In the genomic region with DNA sequence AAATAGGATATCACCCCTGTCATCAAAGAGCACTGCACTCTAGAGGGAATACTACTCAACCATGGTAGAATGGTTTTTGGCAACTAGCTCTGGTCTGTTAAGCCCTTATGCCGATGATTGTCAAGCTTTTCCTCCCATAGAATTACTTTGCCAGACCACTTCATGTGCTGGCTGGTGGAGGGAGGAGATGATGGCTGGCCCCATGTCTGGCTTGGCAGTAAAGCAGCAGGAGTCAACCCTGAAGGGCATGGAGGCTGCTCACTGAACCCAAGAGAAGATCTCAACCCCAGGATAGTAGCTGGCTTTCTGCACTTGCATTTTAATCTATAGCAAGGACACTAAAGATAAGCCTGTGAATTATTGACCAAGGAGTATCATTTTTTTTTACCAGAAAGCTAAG, we compare ENCODE assay signal across 19 cellular contexts.
DNase-seq lines count a peak whose midpoint lies in the region; ATAC-seq, FAIRE-seq and TF ChIP-seq lines count a peak whose summit lies in the region.
"Had no signal": no experiment of that assay in that cellular context is flagged by ENCODE, and none has a peak within 500 bp of the region (broad histone marks: within the 10 kb centered on the region; RNA-seq: fewer than 3 reads in every experiment).

No MANE protein-coding gene starts in this region.

- no peak for TF ChIP-seq POLR2A in thyroid gland (IDR thresholded peaks at IDR 0.05)

- H3K4me1 Mint-ChIP-seq in activated CD4-positive, alpha-beta T cell treated with anti-CD3 and anti-CD28 coated beads, Interleukin-2, amount 10 ng/mL, durations not matched to agents 24 days and 14 days: no peaks in the 10 kb centered on the region
- no peaks in the 10 kb centered on the region for H3K4me1 Mint-ChIP-seq in activated CD4-positive, alpha-beta T cell treated with anti-CD3 and anti-CD28 coated beads for 36 hours
- H3K4me1 Mint-ChIP-seq: CD14-positive monocyte; CD4-positive, alpha-beta memory T cell; IgD-negative memory B cell had no signal

- TF ChIP-seq CTCF in bronchial epithelial cell (IDR thresholded peaks at IDR 0.05; ENCODE audit: insufficient read depth, low read length, severe bottlenecking): no peak
- no peak for TF ChIP-seq CTCF in thyroid gland (IDR thresholded peaks at IDR 0.05)

- no peaks in the 10 kb centered on the region for H3K27me3 Mint-ChIP-seq in activated CD4-positive, alpha-beta T cell treated with anti-CD3 and anti-CD28 coated beads, Interleukin-2, amount 10 ng/mL, durations not matched to agents 24 days and 14 days
- peaks cover 2% of the 10 kb centered on the region for H3K27me3 Mint-ChIP-seq in activated CD4-positive, alpha-beta T cell treated with anti-CD3 and anti-CD28 coated beads for 36 hours

- POLR2A ChIA-PET in activated CD4-positive, alpha-beta T cell treated with anti-CD3 and anti-CD28 coated beads for 36 hours (lab: Charles Lee): interaction anchor here (0.7 kb wide), 1 partner anchor 770 kb away, joined by 4 read pairs; a partner anchor contains a TSS

- ATAC-seq in activated CD4-positive, alpha-beta T cell treated with anti-CD3 and anti-CD28 coated beads for 36 hours: no peak
- ATAC-seq in HG03378 (IDR thresholded peaks at IDR 0.05; ENCODE audit: unreplicated experiment): no peak

- H3K4me3 ChIP-seq in bronchial epithelial cell (ENCODE audit: low read depth, low read length) (no peak overlapping the region), thyroid gland (replicated peaks in 1 of 3) (no peak overlapping the region)
- H3K4me3 ChIP-seq: BLaER1, GM23248, HAP-1 had no signal

- H3K27ac Mint-ChIP-seq in activated CD4-positive, alpha-beta T cell treated with anti-CD3 and anti-CD28 coated beads, Interleukin-2, amount 10 ng/mL, durations not matched to agents 24 days and 14 days: no peak overlapping the region
- H3K27ac Mint-ChIP-seq in activated CD4-positive, alpha-beta T cell treated with anti-CD3 and anti-CD28 coated beads for 36 hours: no peak overlapping the region
- H3K27ac Mint-ChIP-seq: CD14-positive monocyte; CD4-positive, alpha-beta memory T cell; IgD-negative memory B cell had no signal

- WGBS in thyroid gland, 2 donors: 33 to 36% methylated on average over 1 of the region's 1 CpG

- H3K27me3 ChIP-seq in bronchial epithelial cell (ENCODE audit: control insufficient read depth, insufficient read depth, low read length): no peaks in the 10 kb centered on the region
- H3K27me3 ChIP-seq in thyroid gland: no peaks in the 10 kb centered on the region
- H3K27me3 ChIP-seq: BLaER1 had no signal

- no peaks in the 10 kb centered on the region for H3K36me3 ChIP-seq in bronchial epithelial cell (ENCODE audit: control insufficient read depth, insufficient read depth, low read length)
- no peaks in the 10 kb centered on the region for H3K36me3 ChIP-seq in thyroid gland
- H3K36me3 ChIP-seq: BLaER1, HAP-1 had no signal

- intact Hi-C loops in activated CD4-positive, alpha-beta T cell treated with anti-CD3 and anti-CD28 coated beads, Interleukin-2, amount 10 ng/mL, durations not matched to agents 24 days and 14 days (cut with micrococcal nuclease): no loop called here
- intact Hi-C loops in activated CD4-positive, alpha-beta T cell treated with anti-CD3 and anti-CD28 coated beads for 36 hours (cut with DNase I, micrococcal nuclease): no loop called here
- intact Hi-C loops in thyroid gland (cut with DNase I): no loop called here

- peaks cover 0 to 8% of the 10 kb centered on the region in 2 donors for H3K4me1 ChIP-seq in thyroid gland
- H3K4me1 ChIP-seq: BLaER1, HAP-1 had no signal

- DNase-seq in activated CD4-positive, alpha-beta T cell treated with anti-CD3 and anti-CD28 coated beads, Interleukin-2, amount 10 ng/mL, durations not matched to agents 24 days and 14 days: peak; percentile 11
- no peak for DNase-seq in activated CD4-positive, alpha-beta T cell treated with anti-CD3 and anti-CD28 coated beads for 36 hours
- peak; percentile 15 for DNase-seq in HuH-7.5 (ENCODE audit: low spot score)
- DNase-seq in bronchial epithelial cell (ENCODE audit: low read depth): no peak
- DNase-seq in thyroid gland: peak; percentile 54 to 66
- no peak for DNase-seq in DMS 273 (lab: John Stamatoyannopoulos, UW; ENCODE audit: unreplicated experiment)
- DNase-seq in cerebellar cortex (ENCODE audit: low spot score): no peak
- DNase-seq: 8988T; CD4-positive, alpha-beta memory T cell; GM23248; KBM-7 had no signal

- FAIRE-seq in bronchial epithelial cell (lab: Jason Lieb, UNC): peak; percentile 72
- FAIRE-seq: G401.6, GM19239 had no signal

- H3K27ac ChIP-seq in thyroid gland: no peak overlapping the region
- H3K27ac ChIP-seq: BLaER1, GM23248, HL-60 had no signal

- H3K4me3 Mint-ChIP-seq in activated CD4-positive, alpha-beta T cell treated with anti-CD3 and anti-CD28 coated beads, Interleukin-2, amount 10 ng/mL, durations not matched to agents 24 days and 14 days: no peak overlapping the region
- no peak overlapping the region for H3K4me3 Mint-ChIP-seq in activated CD4-positive, alpha-beta T cell treated with anti-CD3 and anti-CD28 coated beads for 36 hours
- H3K4me3 Mint-ChIP-seq: CD14-positive monocyte; CD4-positive, alpha-beta memory T cell; IgD-negative memory B cell had no signal

- H3K9me3 ChIP-seq in thyroid gland: no peaks in the 10 kb centered on the region
- H3K9me3 ChIP-seq: BLaER1, HAP-1 had no signal

- H3K36me3 Mint-ChIP-seq in activated CD4-positive, alpha-beta T cell treated with anti-CD3 and anti-CD28 coated beads, Interleukin-2, amount 10 ng/mL, durations not matched to agents 24 days and 14 days (ENCODE audit: low read depth): no peaks in the 10 kb centered on the region
- H3K36me3 Mint-ChIP-seq in activated CD4-positive, alpha-beta T cell treated with anti-CD3 and anti-CD28 coated beads for 36 hours (ENCODE audit: low read depth): no peaks in the 10 kb centered on the region
- H3K36me3 Mint-ChIP-seq: CD14-positive monocyte; CD4-positive, alpha-beta memory T cell; IgD-negative memory B cell had no signal

- CTCF ChIA-PET in activated CD4-positive, alpha-beta T cell treated with anti-CD3 and anti-CD28 coated beads for 36 hours (lab: Charles Lee): interaction anchor here (4.0 kb wide), 1 partner anchor 12 kb away, joined by 26 read pairs; no protein-coding TSS in a partner anchor

- H3K9me3 Mint-ChIP-seq in activated CD4-positive, alpha-beta T cell treated with anti-CD3 and anti-CD28 coated beads, Interleukin-2, amount 10 ng/mL, durations not matched to agents 24 days and 14 days: no peaks in the 10 kb centered on the region
- no peaks in the 10 kb centered on the region for H3K9me3 Mint-ChIP-seq in activated CD4-positive, alpha-beta T cell treated with anti-CD3 and anti-CD28 coated beads for 36 hours (ENCODE audit: low read depth)
- H3K9me3 Mint-ChIP-seq: IgD-negative memory B cell had no signal

Comparison
In these comparisons a context has a peak if more than half of its experiments do, and no peak if none do; other contexts are left out.
1. DNase-seq: peak in activated CD4-positive, alpha-beta T cell treated with anti-CD3 and anti-CD28 coated beads, Interleukin-2, amount 10 ng/mL, durations not matched to agents 24 days and 14 days (single experiment), HuH-7.5 (single experiment) and thyroid gland (2 of 2); none in activated CD4-positive, alpha-beta T cell treated with anti-CD3 and anti-CD28 coated beads for 36 hours (single experiment), bronchial epithelial cell (single experiment), DMS 273 (single experiment) and cerebellar cortex (single experiment).